In genomic region chr1:27941671-27942540, GRCh38 we compare ENCODE assay signal across 29 cellular contexts. TPM values are rescaled to one million over a fixed set of nuclear protein-coding genes. Genes with fewer than 3 reads are reported as not detected.
DNase-seq lines count a peak whose midpoint lies in the region; TF ChIP-seq lines count a peak whose summit lies in the region.
"Had no signal": no experiment of that assay in that cellular context is flagged by ENCODE, and none has a peak within 500 bp of the region (broad histone marks: within the 10 kb centered on the region; RNA-seq: fewer than 3 reads in every experiment).

No MANE protein-coding gene starts in this region.

- BruUV-seq in Caco-2 (replicated peaks; lab: Mats Ljungman, UMichigan), result no TSS peak

- no peak overlapping the region for H3K4me2 ChIP-seq in osteoblast (ENCODE audit: insufficient read depth, low read length)

- H3K27ac Mint-ChIP-seq in T-helper 2 cell treated with Interferon-gamma antibody and Interleukin-4, amounts not matched to agents 5 μg/mL and 100 μg/mL, for 36 hours, result peak overlapping the region; percentile 44
- peak overlapping the region; percentile 48 for H3K27ac Mint-ChIP-seq in Caco-2 (ENCODE audit: unreplicated experiment)
- H3K27ac Mint-ChIP-seq in dendritic cell treated with granulocyte-macrophage colony-stimulating factor and Interleukin-4, amounts not matched to agents 40 ng/mL and 50 ng/mL, for 4 days, result peak overlapping the region; percentile 1
- H3K27ac Mint-ChIP-seq: activated T-helper 2 cell treated with anti-CD3 and anti-CD28 coated beads, Interferon-gamma antibody, Interleukin-2, Interleukin-4, amounts not matched to agents 10 μg/mL and 5 μg/mL and 100 μg/mL, durations not matched to agents 14 hours and 24 hours and 36 hours had no signal

- H3K9me3 Mint-ChIP-seq in T-helper 2 cell treated with Interferon-gamma antibody and Interleukin-4, amounts not matched to agents 5 μg/mL and 100 μg/mL, for 36 hours, result no peaks in the 10 kb centered on the region
- H3K9me3 Mint-ChIP-seq in Caco-2 (ENCODE audit: unreplicated experiment), result no peaks in the 10 kb centered on the region
- H3K9me3 Mint-ChIP-seq in dendritic cell treated with granulocyte-macrophage colony-stimulating factor and Interleukin-4, amounts not matched to agents 40 ng/mL and 50 ng/mL, for 4 days, result no peaks in the 10 kb centered on the region
- H3K9me3 Mint-ChIP-seq: activated T-helper 2 cell treated with anti-CD3 and anti-CD28 coated beads, Interferon-gamma antibody, Interleukin-2, Interleukin-4, amounts not matched to agents 10 μg/mL and 5 μg/mL and 100 μg/mL, durations not matched to agents 14 hours and 24 hours and 36 hours; stimulated activated effector memory CD8-positive, alpha-beta T cell treated with anti-CD3 and anti-CD28 coated beads, Interleukin-12 subunit alpha, Interleukin-12 subunit beta, amount 100 ng/mL, for 72 hours had no signal

- DNase-seq in T-helper 2 cell treated with Interferon-gamma antibody and Interleukin-4, amounts not matched to agents 5 μg/mL and 100 μg/mL, for 36 hours (ENCODE audit: low spot score), result no peak
- DNase-seq in T-helper 2 cell, result no peak
- no peak for DNase-seq in Caco-2
- DNase-seq in osteoblast (ENCODE audit: insufficient read length, low spot score, missing footprints), result peak; percentile 38
- DNase-seq in NCI-H2171 (lab: John Stamatoyannopoulos, UW), result no peak
- DNase-seq in LoVo (ENCODE audit: low spot score), result no peak
- DNase-seq in NCI-H748 treated with DMSO at 0.1 percent for 48 hours (lab: John Stamatoyannopoulos, UW), result no peak
- DNase-seq: 8988T; activated CD4-positive, alpha-beta T cell treated with anti-CD3 and anti-CD28 coated beads, Interleukin-2, amount 50 U/mL, for 48 hours; activated CD4-positive, CD25-positive, alpha-beta regulatory T cell; activated CD8-positive, alpha-beta memory T cell treated with anti-CD3 and anti-CD28 coated beads, Interleukin-2, amount 50 U/mL, for 48 hours; DMS153; GOT3; left lung; NCI-H1048; NCI-H187; NCI-H2171 treated with DMSO at 0.1 percent for 48 hours; NCI-H524; NK-92 treated with Interleukin-12 subunit alpha and Interleukin-12 subunit beta, amount 100 ng/mL, for 24 hours; PC-3; stimulated activated CD4-positive, alpha-beta T cell treated with anti-CD3 and anti-CD28 coated beads, Interleukin-4, amount 100 ng/mL, for 1 hour had no signal

- H3K27me3 ChIP-seq in Caco-2 (replicated peaks; ENCODE audit: control insufficient read depth, insufficient read depth, low read length) (no peaks in the 10 kb centered on the region), osteoblast (ENCODE audit: insufficient read depth, low read length) (peaks cover 4% of the 10 kb centered on the region)
- H3K27me3 ChIP-seq: left lung, suprapubic skin had no signal

- peaks cover 27% of the 10 kb centered on the region for H3K4me1 Mint-ChIP-seq in T-helper 2 cell treated with Interferon-gamma antibody and Interleukin-4, amounts not matched to agents 5 μg/mL and 100 μg/mL, for 36 hours (ENCODE audit: low read depth)
- peaks cover 6% of the 10 kb centered on the region for H3K4me1 Mint-ChIP-seq in Caco-2 (ENCODE audit: low read depth, unreplicated experiment)
- H3K4me1 Mint-ChIP-seq in dendritic cell treated with granulocyte-macrophage colony-stimulating factor and Interleukin-4, amounts not matched to agents 40 ng/mL and 50 ng/mL, for 4 days (ENCODE audit: low read depth), result peaks cover 52% of the 10 kb centered on the region

- CTCF ChIA-PET in Caco-2 (lab: Charles Lee), result no interaction called here

- no peak for TF ChIP-seq CTCF in Caco-2 (IDR thresholded peaks at IDR 0.05; ENCODE audit: insufficient read depth in 1 of 2, low read depth in 1 of 2, low read length in 1 of 2, severe bottlenecking in 1 of 2, unreplicated experiment in 1 of 2)
- TF ChIP-seq CTCF in osteoblast (IDR thresholded peaks at IDR 0.05; ENCODE audit: extremely low read depth, low read depth, low read length), result no peak

- no peak overlapping the region for H2AFZ ChIP-seq in osteoblast (ENCODE audit: low read length)

- peaks cover 2% of the 10 kb centered on the region for H3K27me3 Mint-ChIP-seq in T-helper 2 cell treated with Interferon-gamma antibody and Interleukin-4, amounts not matched to agents 5 μg/mL and 100 μg/mL, for 36 hours (ENCODE audit: low read depth)
- no peaks in the 10 kb centered on the region for H3K27me3 Mint-ChIP-seq in Caco-2 (ENCODE audit: insufficient read depth, unreplicated experiment)
- no peaks in the 10 kb centered on the region for H3K27me3 Mint-ChIP-seq in dendritic cell treated with granulocyte-macrophage colony-stimulating factor and Interleukin-4, amounts not matched to agents 40 ng/mL and 50 ng/mL, for 4 days

- H3K27ac ChIP-seq in osteoblast (ENCODE audit: low read depth, low read length), result no peak overlapping the region
- H3K27ac ChIP-seq: suprapubic skin had no signal

- no peak overlapping the region for H3K4me3 Mint-ChIP-seq in T-helper 2 cell treated with Interferon-gamma antibody and Interleukin-4, amounts not matched to agents 5 μg/mL and 100 μg/mL, for 36 hours
- peak overlapping the region; percentile 29 for H3K4me3 Mint-ChIP-seq in Caco-2 (ENCODE audit: unreplicated experiment)
- H3K4me3 Mint-ChIP-seq in dendritic cell treated with granulocyte-macrophage colony-stimulating factor and Interleukin-4, amounts not matched to agents 40 ng/mL and 50 ng/mL, for 4 days, result no peak overlapping the region
- H3K4me3 Mint-ChIP-seq: stimulated activated effector memory CD8-positive, alpha-beta T cell treated with anti-CD3 and anti-CD28 coated beads, Interleukin-12 subunit alpha, Interleukin-12 subunit beta, amount 100 ng/mL, for 72 hours had no signal

- no peaks in the 10 kb centered on the region for H3K36me3 Mint-ChIP-seq in T-helper 2 cell treated with Interferon-gamma antibody and Interleukin-4, amounts not matched to agents 5 μg/mL and 100 μg/mL, for 36 hours (ENCODE audit: low read depth)
- H3K36me3 Mint-ChIP-seq in Caco-2 (ENCODE audit: insufficient read depth, unreplicated experiment), result no peaks in the 10 kb centered on the region
- no peaks in the 10 kb centered on the region for H3K36me3 Mint-ChIP-seq in dendritic cell treated with granulocyte-macrophage colony-stimulating factor and Interleukin-4, amounts not matched to agents 40 ng/mL and 50 ng/mL, for 4 days (ENCODE audit: low read depth)
- H3K36me3 Mint-ChIP-seq: stimulated activated effector memory CD8-positive, alpha-beta T cell treated with anti-CD3 and anti-CD28 coated beads, Interleukin-12 subunit alpha, Interleukin-12 subunit beta, amount 100 ng/mL, for 72 hours had no signal

- H3K36me3 ChIP-seq in Caco-2 (ENCODE audit: control insufficient read depth, insufficient read depth, low read length) (no peaks in the 10 kb centered on the region), osteoblast (ENCODE audit: insufficient read depth, low read length) (no peaks in the 10 kb centered on the region)
- H3K36me3 ChIP-seq: left lung, suprapubic skin had no signal

- POLR2A ChIA-PET in Caco-2 (lab: Charles Lee), result no interaction called here

- H3K4me3 ChIP-seq in Caco-2 (ENCODE audit: low read depth, low read length), result no peak overlapping the region
- no peak overlapping the region for H3K4me3 ChIP-seq in osteoblast (ENCODE audit: insufficient read depth, low read length)
- H3K4me3 ChIP-seq: left lung, suprapubic skin had no signal

- H3K79me2 ChIP-seq in osteoblast (ENCODE audit: insufficient read depth, low read length), result no peaks in the 10 kb centered on the region

- H3K4me1 ChIP-seq in Caco-2 (peaks cover 9% of the 10 kb centered on the region), osteoblast (ENCODE audit: insufficient read depth, low read length) (peaks cover 4% of the 10 kb centered on the region)
- H3K4me1 ChIP-seq: suprapubic skin had no signal

- no peaks in the 10 kb centered on the region for H4K20me1 ChIP-seq in osteoblast (ENCODE audit: insufficient read depth, low read length)

- intact Hi-C loops in Caco-2 (cut with micrococcal nuclease; ENCODE audit: unreplicated experiment), result loop anchor here (5.0 kb wide), 1 partner anchor 35 kb away; no protein-coding TSS in a partner anchor
- intact Hi-C loops in dendritic cell treated with granulocyte-macrophage colony-stimulating factor and Interleukin-4, amounts not matched to agents 40 ng/mL and 50 ng/mL, for 4 days (cut with micrococcal nuclease), result loop anchor here (5.0 kb wide), 1 partner anchor 40 kb away; no protein-coding TSS in a partner anchor

- no peaks in the 10 kb centered on the region for H3K9me3 ChIP-seq in Caco-2
- no peaks in the 10 kb centered on the region for H3K9me3 ChIP-seq in osteoblast (ENCODE audit: low read depth, low read length)
- H3K9me3 ChIP-seq: left lung, suprapubic skin had no signal

RNA-seq across cellular contexts. Expression of gene SMPDL3B, which starts 7.1 kb away (rescaled TPM):
- total RNA-seq in Caco-2 (2022) (11.3 and 11.7 TPM in 2 replicates), osteoblast (under 0.01 TPM in 1 of 2 replicates, not detected in the other)
- total RNA-seq: glomerular endothelial cell, LHCN-M2, osteocyte, Right ventricle myocardium inferior had no signal

RNA-seq across cellular contexts. Expression of gene XKR8, which starts 17.9 kb away (rescaled TPM):
- total RNA-seq in Caco-2 (2022) (8.9 and 10.4 TPM in 2 replicates), osteoblast (9.4 and 12.7 TPM in 2 replicates)

RNA-seq across cellular contexts. Expression of gene RPA2, which starts 27.5 kb away (rescaled TPM):
- total RNA-seq in Caco-2 (2022) (56.1 and 71.0 TPM in 2 replicates), osteoblast (20.6 and 49.8 TPM in 2 replicates)

Comparison
In these comparisons a context has a peak if more than half of its experiments do, and no peak if none do; other contexts are left out.
1. RNA of gene SMPDL3B, which starts 7.1 kb away (total RNA-seq): 11.3 to 11.7 TPM in Caco-2; under 0.01 TPM in osteoblast; every median in the first group is over 10 times any median in the second.
2. Peak in every context shown above with its lines, with median percentiles within 50 percentile points of each other: H3K27ac Mint-ChIP-seq.